Comparison of ENCODE assay signal across 15 cellular contexts in genomic region chr2:101874069-101874468, GRCh38.
DNase-seq lines count a peak whose midpoint lies in the region; ATAC-seq and TF ChIP-seq lines count a peak whose summit lies in the region.
"Had no signal": no experiment of that assay in that cellular context is flagged by ENCODE, and none has a peak within 500 bp of the region (broad histone marks: within the 10 kb centered on the region; RNA-seq: fewer than 3 reads in every experiment).

No MANE protein-coding gene starts in this region.

- H3K27me3 Mint-ChIP-seq in activated CD8-positive, alpha-beta memory T cell treated with anti-CD3 and anti-CD28 coated beads, Interleukin-2, amount 10 ng/mL, durations not matched to agents 7 days and 5 days, result no peaks in the 10 kb centered on the region
- no peaks in the 10 kb centered on the region for H3K27me3 Mint-ChIP-seq in CD8-positive, alpha-beta T cell (ENCODE audit: low read depth)
- no peaks in the 10 kb centered on the region for H3K27me3 Mint-ChIP-seq in activated T-helper 1 cell treated with anti-CD3 and anti-CD28 coated beads, Interleukin-12 subunit alpha, Interleukin-12 subunit beta, Interleukin-2, Interleukin-4 antibody, amounts not matched to agents 30 ng/mL and 10 ng/mL and 1 ng/mL, durations not matched to agents 14 hours and 24 hours and 36 hours (ENCODE audit: insufficient read depth)
- no peaks in the 10 kb centered on the region for H3K27me3 Mint-ChIP-seq in memory B cell
- H3K27me3 Mint-ChIP-seq: B cell had no signal

- no peaks in the 10 kb centered on the region for H3K27me3 ChIP-seq in CD8-positive, alpha-beta T cell (ENCODE audit: insufficient read depth, low read length)
- H3K27me3 ChIP-seq: BLaER1 treated with 17β-estradiol and CSF1 and Interleukin-3, amounts not matched to agents 10 nM and 100 nM had no signal

- peaks cover 32% of the 10 kb centered on the region for H3K36me3 Mint-ChIP-seq in activated CD8-positive, alpha-beta memory T cell treated with anti-CD3 and anti-CD28 coated beads, Interleukin-2, amount 10 ng/mL, durations not matched to agents 7 days and 5 days
- H3K36me3 Mint-ChIP-seq in CD8-positive, alpha-beta T cell, result peaks cover 91% of the 10 kb centered on the region
- H3K36me3 Mint-ChIP-seq in activated T-helper 1 cell treated with anti-CD3 and anti-CD28 coated beads, Interleukin-12 subunit alpha, Interleukin-12 subunit beta, Interleukin-2, Interleukin-4 antibody, amounts not matched to agents 30 ng/mL and 10 ng/mL and 1 ng/mL, durations not matched to agents 14 hours and 24 hours and 36 hours (ENCODE audit: low read depth), result peaks cover 60% of the 10 kb centered on the region
- peaks cover 52% of the 10 kb centered on the region for H3K36me3 Mint-ChIP-seq in memory B cell

- peak; percentile 36 for ATAC-seq in activated CD8-positive, alpha-beta memory T cell treated with anti-CD3 and anti-CD28 coated beads, Interleukin-2, amount 10 ng/mL, durations not matched to agents 7 days and 5 days
- no peak for ATAC-seq in CD8-positive, alpha-beta T cell
- ATAC-seq in memory B cell (ENCODE audit: low read depth), result no peak
- ATAC-seq in GM19452 (IDR thresholded peaks at IDR 0.05; ENCODE audit: unreplicated experiment), result no peak

- TF ChIP-seq CTCF in CD8-positive, alpha-beta T cell (IDR thresholded peaks at IDR 0.05), result no peak

- DNase-seq in activated CD8-positive, alpha-beta memory T cell treated with anti-CD3 and anti-CD28 coated beads, Interleukin-2, amount 10 ng/mL, durations not matched to agents 7 days and 5 days, result no peak
- DNase-seq in activated CD8-positive, alpha-beta memory T cell treated with anti-CD3 and anti-CD28 coated beads, Interleukin-2, amount 50 U/mL, for 48 hours, result no peak
- no peak for DNase-seq in CD8-positive, alpha-beta T cell
- DNase-seq in activated T-helper 1 cell treated with anti-CD3 and anti-CD28 coated beads, Interleukin-12 subunit alpha, Interleukin-12 subunit beta, Interleukin-2, Interleukin-4 antibody, amounts not matched to agents 30 ng/mL and 10 ng/mL and 1 ng/mL, durations not matched to agents 14 hours and 24 hours and 36 hours (ENCODE audit: low spot score), result no peak
- DNase-seq in memory B cell (ENCODE audit: low spot score in 2 of 2) (no peak), NCI-H1105 treated with DMSO at 0.1 percent for 48 hours (lab: John Stamatoyannopoulos, UW) (no peak), NCI-H446 (lab: John Stamatoyannopoulos, UW) (no peak)
- DNase-seq: CD8-positive, alpha-beta memory T cell; COR-L47; HCEC 1CT had no signal

- H3K27ac ChIP-seq in CD8-positive, alpha-beta T cell (ENCODE audit: low read depth, low read length), result no peak overlapping the region
- H3K27ac ChIP-seq: BLaER1 treated with 17β-estradiol and CSF1 and Interleukin-3, amounts not matched to agents 10 nM and 100 nM; HL-60 had no signal

- CTCF ChIA-PET in activated CD8-positive, alpha-beta memory T cell treated with anti-CD3 and anti-CD28 coated beads, Interleukin-2, amount 10 ng/mL, durations not matched to agents 7 days and 5 days (lab: Charles Lee), result interaction anchor here (2.2 to 3.2 kb wide), 2 partner anchors 10 to 46 kb away, joined by 6 to 8 read pairs; no protein-coding TSS in a partner anchor
- CTCF ChIA-PET in CD8-positive, alpha-beta T cell (lab: Charles Lee), result interaction anchor here (1.4 to 2.2 kb wide), 3 partner anchors 9 to 532 kb away, joined by 5 to 8 read pairs (median 5); no protein-coding TSS in a partner anchor

- H3K27ac Mint-ChIP-seq in activated CD8-positive, alpha-beta memory T cell treated with anti-CD3 and anti-CD28 coated beads, Interleukin-2, amount 10 ng/mL, durations not matched to agents 7 days and 5 days, result no peak overlapping the region
- peak overlapping the region; percentile 46 for H3K27ac Mint-ChIP-seq in CD8-positive, alpha-beta T cell
- H3K27ac Mint-ChIP-seq in activated T-helper 1 cell treated with anti-CD3 and anti-CD28 coated beads, Interleukin-12 subunit alpha, Interleukin-12 subunit beta, Interleukin-2, Interleukin-4 antibody, amounts not matched to agents 30 ng/mL and 10 ng/mL and 1 ng/mL, durations not matched to agents 14 hours and 24 hours and 36 hours, result peak overlapping the region; percentile 20
- H3K27ac Mint-ChIP-seq in memory B cell, result peak overlapping the region; percentile 35
- H3K27ac Mint-ChIP-seq: GM23338 had no signal

- intact Hi-C loops in CD8-positive, alpha-beta T cell (cut with DNase I, micrococcal nuclease), result loop anchor here (1.0 to 5.0 kb wide), 2 partner anchors 455 to 457 kb away; no protein-coding TSS in a partner anchor
- intact Hi-C loops in activated T-helper 1 cell treated with anti-CD3 and anti-CD28 coated beads, Interleukin-12 subunit alpha, Interleukin-12 subunit beta, Interleukin-2, Interleukin-4 antibody, amounts not matched to agents 30 ng/mL and 10 ng/mL and 1 ng/mL, durations not matched to agents 14 hours and 24 hours and 36 hours (cut with micrococcal nuclease), result no loop called here

- peaks cover 10% of the 10 kb centered on the region for H3K4me1 Mint-ChIP-seq in activated CD8-positive, alpha-beta memory T cell treated with anti-CD3 and anti-CD28 coated beads, Interleukin-2, amount 10 ng/mL, durations not matched to agents 7 days and 5 days
- no peaks in the 10 kb centered on the region for H3K4me1 Mint-ChIP-seq in CD8-positive, alpha-beta T cell (ENCODE audit: low read depth)
- peaks cover 8% of the 10 kb centered on the region for H3K4me1 Mint-ChIP-seq in activated T-helper 1 cell treated with anti-CD3 and anti-CD28 coated beads, Interleukin-12 subunit alpha, Interleukin-12 subunit beta, Interleukin-2, Interleukin-4 antibody, amounts not matched to agents 30 ng/mL and 10 ng/mL and 1 ng/mL, durations not matched to agents 14 hours and 24 hours and 36 hours (ENCODE audit: low read depth)
- H3K4me1 Mint-ChIP-seq in memory B cell, result peaks cover 2% of the 10 kb centered on the region
- H3K4me1 Mint-ChIP-seq: B cell; CD8-positive, alpha-beta memory T cell had no signal

- no peaks in the 10 kb centered on the region for H3K4me1 ChIP-seq in CD8-positive, alpha-beta T cell (ENCODE audit: insufficient read depth, low read length)
- H3K4me1 ChIP-seq: BLaER1 treated with 17β-estradiol and CSF1 and Interleukin-3, amounts not matched to agents 10 nM and 100 nM had no signal

- H3K36me3 ChIP-seq in CD8-positive, alpha-beta T cell (ENCODE audit: insufficient read depth, low read length), result peaks cover 65% of the 10 kb centered on the region

- H3K9me3 ChIP-seq in CD8-positive, alpha-beta T cell (ENCODE audit: low read length), result no peaks in the 10 kb centered on the region
- H3K9me3 ChIP-seq: BLaER1 treated with 17β-estradiol and CSF1 and Interleukin-3, amounts not matched to agents 10 nM and 100 nM had no signal

- H3K4me3 ChIP-seq in CD8-positive, alpha-beta T cell (ENCODE audit: low read depth, low read length), result no peak overlapping the region
- H3K4me3 ChIP-seq: BLaER1 treated with 17β-estradiol and CSF1 and Interleukin-3, amounts not matched to agents 10 nM and 100 nM; GM23338 had no signal

- POLR2A ChIA-PET in CD8-positive, alpha-beta T cell (lab: Charles Lee), result no interaction called here

- H3K4me3 Mint-ChIP-seq in activated CD8-positive, alpha-beta memory T cell treated with anti-CD3 and anti-CD28 coated beads, Interleukin-2, amount 10 ng/mL, durations not matched to agents 7 days and 5 days, result no peak overlapping the region
- H3K4me3 Mint-ChIP-seq in CD8-positive, alpha-beta T cell, result no peak overlapping the region
- H3K4me3 Mint-ChIP-seq in activated T-helper 1 cell treated with anti-CD3 and anti-CD28 coated beads, Interleukin-12 subunit alpha, Interleukin-12 subunit beta, Interleukin-2, Interleukin-4 antibody, amounts not matched to agents 30 ng/mL and 10 ng/mL and 1 ng/mL, durations not matched to agents 14 hours and 24 hours and 36 hours, result no peak overlapping the region
- no peak overlapping the region for H3K4me3 Mint-ChIP-seq in memory B cell
- H3K4me3 Mint-ChIP-seq: B cell; CD8-positive, alpha-beta memory T cell; GM23338 had no signal

- no peaks in the 10 kb centered on the region for H3K9me3 Mint-ChIP-seq in activated CD8-positive, alpha-beta memory T cell treated with anti-CD3 and anti-CD28 coated beads, Interleukin-2, amount 10 ng/mL, durations not matched to agents 7 days and 5 days (ENCODE audit: low read depth)
- no peaks in the 10 kb centered on the region for H3K9me3 Mint-ChIP-seq in CD8-positive, alpha-beta T cell
- H3K9me3 Mint-ChIP-seq in activated T-helper 1 cell treated with anti-CD3 and anti-CD28 coated beads, Interleukin-12 subunit alpha, Interleukin-12 subunit beta, Interleukin-2, Interleukin-4 antibody, amounts not matched to agents 30 ng/mL and 10 ng/mL and 1 ng/mL, durations not matched to agents 14 hours and 24 hours and 36 hours, result no peaks in the 10 kb centered on the region
- H3K9me3 Mint-ChIP-seq in memory B cell, result no peaks in the 10 kb centered on the region
- H3K9me3 Mint-ChIP-seq: CD8-positive, alpha-beta memory T cell; GM23338 had no signal
